Comparison of ENCODE assay signal across 31 cellular contexts in the genomic region with DNA sequence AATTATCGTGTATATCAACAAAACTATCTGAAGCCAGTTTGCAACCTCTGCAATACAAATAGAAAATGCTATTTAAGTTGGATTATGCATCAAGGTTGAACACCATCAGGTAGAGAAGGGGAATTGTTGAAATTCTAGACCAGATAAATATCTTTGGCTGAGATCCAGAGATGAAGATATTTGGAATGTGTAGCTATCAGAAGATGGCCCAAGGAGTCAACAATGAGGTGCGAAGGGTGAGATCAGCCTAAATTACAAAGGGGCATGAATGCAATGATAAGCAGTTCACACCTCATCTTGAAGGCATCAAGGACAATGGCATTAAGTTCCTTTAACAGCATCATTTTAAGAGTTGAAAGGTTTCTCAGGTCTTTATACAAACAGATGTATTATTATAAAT.
"Had no signal": no experiment of that assay in that cellular context is flagged by ENCODE, and none has a peak within 500 bp of the region (broad histone marks: within the 10 kb centered on the region; RNA-seq: fewer than 3 reads in every experiment).

No MANE protein-coding gene starts in this region.

- H3K27ac ChIP-seq: KMS-11, PC-9, RWPE1, SJCRH30, SK-N-MC had no signal

- H3K9me3 ChIP-seq: SJCRH30 had no signal

- ATAC-seq: Panc1, Right ventricle myocardium inferior, SK-N-SH treated with all-trans-retinoic acid at 6 μM for 48 hours had no signal

- DNase-seq: Karpas-422, KBM-7, MM.1S, MV-4-11, NCI-H1092, NCI-H1105, NCI-H1417 treated with DMSO at 0.1 percent for 48 hours, NCI-H1436 treated with DMSO at 0.1 percent for 48 hours, NCI-H1694 treated with DMSO at 0.1 percent for 48 hours, NCI-H187 treated with DMSO at 0.1 percent for 48 hours, NCI-H2029, NCI-H2081, NCI-H2227 treated with DMSO at 0.1 percent for 48 hours, NCI-H345, NCI-H446, NCI-H510A treated with DMSO at 0.1 percent for 48 hours, NCI-H524 treated with DMSO at 0.1 percent for 48 hours, NCI-H526 treated with DMSO at 0.1 percent for 48 hours, NCI-H748 treated with DMSO at 0.1 percent for 48 hours, NCI-H82, PC-9, SHP77, SIG-M5, SJCRH30, T-helper 1 cell had no signal

- H3K4me3 ChIP-seq: PC-9, SJCRH30, SK-N-MC had no signal

- H3K27me3 ChIP-seq: SJCRH30 had no signal

- H3K4me1 ChIP-seq: SJCRH30 had no signal
